In genomic region chr21:35038772-35039145, GRCh38 we compare ENCODE assay signal across 21 cellular contexts.
DNase-seq lines count a peak whose midpoint lies in the region; ATAC-seq lines count a peak whose summit lies in the region.
"Had no signal": no experiment of that assay in that cellular context is flagged by ENCODE, and none has a peak within 500 bp of the region (broad histone marks: within the 10 kb centered on the region; RNA-seq: fewer than 3 reads in every experiment).

No MANE protein-coding gene starts in this region.

- peak overlapping the region; percentile 65 for H3K27ac Mint-ChIP-seq in stimulated activated naive CD8-positive, alpha-beta T cell treated with anti-CD3 and anti-CD28 coated beads, Interleukin-15, Interleukin-2, amounts not matched to agents 100 ng/mL and 50 ng/mL, for 24 hours
- H3K27ac Mint-ChIP-seq: type B pancreatic cell had no signal

- DNase-seq in NCI-H82 (lab: John Stamatoyannopoulos, UW) (peak; percentile 64), NCI-H82 treated with DMSO at 0.1 percent for 48 hours (lab: John Stamatoyannopoulos, UW; ENCODE audit: unreplicated experiment) (no peak), NCI-H1092 (lab: John Stamatoyannopoulos, UW) (no peak), NCI-H446 treated with DMSO at 0.1 percent for 48 hours (lab: John Stamatoyannopoulos, UW) (no peak)
- DNase-seq in stimulated activated naive CD8-positive, alpha-beta T cell treated with anti-CD3 and anti-CD28 coated beads, Interleukin-15, Interleukin-2, amounts not matched to agents 100 U/mL and 50 U/mL, for 24 hours, result no peak
- DNase-seq in effector memory CD4-positive, alpha-beta T cell, result no peak
- DNase-seq: AML-193; Calu3; central memory CD4-positive, alpha-beta T cell; foreskin melanocyte; NCI-H1417; RPMI8226; SK-N-SH; stimulated activated CD4-positive, alpha-beta T cell treated with anti-CD3 and anti-CD28 coated beads, Interleukin-4, amount 100 ng/mL, for 1 hour had no signal

- no peaks in the 10 kb centered on the region for H3K27me3 Mint-ChIP-seq in stimulated activated naive CD8-positive, alpha-beta T cell treated with anti-CD3 and anti-CD28 coated beads, Interleukin-15, Interleukin-2, amounts not matched to agents 100 ng/mL and 50 ng/mL, for 24 hours

- no peaks in the 10 kb centered on the region for H3K27me3 ChIP-seq in effector memory CD4-positive, alpha-beta T cell (replicated peaks; ENCODE audit: control insufficient read depth, insufficient read depth, low read length, poor library complexity, severe bottlenecking)
- H3K27me3 ChIP-seq: hepatocyte had no signal

- H3K4me3 ChIP-seq in effector memory CD4-positive, alpha-beta T cell (ENCODE audit: insufficient read depth, low read depth, low read length, poor library complexity, severe bottlenecking), result no peak overlapping the region
- H3K4me3 ChIP-seq: HAP-1, hepatocyte, smooth muscle cell had no signal

- ATAC-seq in stimulated activated naive CD8-positive, alpha-beta T cell treated with anti-CD3 and anti-CD28 coated beads, Interleukin-15, Interleukin-2, amounts not matched to agents 100 U/mL and 50 U/mL, for 24 hours, result no peak
- no peak for ATAC-seq in GM19023 (IDR thresholded peaks at IDR 0.05; ENCODE audit: unreplicated experiment)

- H3K9me3 Mint-ChIP-seq in stimulated activated naive CD8-positive, alpha-beta T cell treated with anti-CD3 and anti-CD28 coated beads, Interleukin-15, Interleukin-2, amounts not matched to agents 100 ng/mL and 50 ng/mL, for 24 hours, result no peaks in the 10 kb centered on the region
- H3K9me3 Mint-ChIP-seq: type B pancreatic cell had no signal

- no peaks in the 10 kb centered on the region for H3K9me3 ChIP-seq in effector memory CD4-positive, alpha-beta T cell (ENCODE audit: control insufficient read depth, low read length)
- H3K9me3 ChIP-seq: HAP-1, SK-N-SH had no signal

- H3K4me1 ChIP-seq in effector memory CD4-positive, alpha-beta T cell (ENCODE audit: control insufficient read depth, insufficient read depth, low read length, poor library complexity, severe bottlenecking), result peaks cover 96% of the 10 kb centered on the region
- H3K4me1 ChIP-seq: HAP-1 had no signal

- peaks cover 13% of the 10 kb centered on the region for H3K36me3 Mint-ChIP-seq in stimulated activated naive CD8-positive, alpha-beta T cell treated with anti-CD3 and anti-CD28 coated beads, Interleukin-15, Interleukin-2, amounts not matched to agents 100 ng/mL and 50 ng/mL, for 24 hours (ENCODE audit: low read depth)
- H3K36me3 Mint-ChIP-seq: type B pancreatic cell had no signal

- H3K36me3 ChIP-seq in effector memory CD4-positive, alpha-beta T cell (ENCODE audit: control insufficient read depth, insufficient read depth, low read length), result peaks cover 14% of the 10 kb centered on the region
- H3K36me3 ChIP-seq: HAP-1 had no signal

- peaks cover 99% of the 10 kb centered on the region for H3K4me1 Mint-ChIP-seq in stimulated activated naive CD8-positive, alpha-beta T cell treated with anti-CD3 and anti-CD28 coated beads, Interleukin-15, Interleukin-2, amounts not matched to agents 100 ng/mL and 50 ng/mL, for 24 hours (ENCODE audit: low read depth)

- H3K4me3 Mint-ChIP-seq in stimulated activated naive CD8-positive, alpha-beta T cell treated with anti-CD3 and anti-CD28 coated beads, Interleukin-15, Interleukin-2, amounts not matched to agents 100 ng/mL and 50 ng/mL, for 24 hours, result peak overlapping the region; percentile 34
- H3K4me3 Mint-ChIP-seq: type B pancreatic cell had no signal

- H3K27ac ChIP-seq in effector memory CD4-positive, alpha-beta T cell (ENCODE audit: insufficient read depth, low read length, poor library complexity, severe bottlenecking), result peak overlapping the region; percentile 72
- H3K27ac ChIP-seq: 22Rv1, hepatocyte had no signal
